In genomic region chr15:47427463-47427862, GRCh38 we compare ENCODE assay signal across 31 cellular contexts.
"Had no signal": no experiment of that assay in that cellular context is flagged by ENCODE, and none has a peak within 500 bp of the region (broad histone marks: within the 10 kb centered on the region; RNA-seq: fewer than 3 reads in every experiment).

No MANE protein-coding gene starts in this region.

- H3K27ac ChIP-seq: ascending aorta, cardiac muscle cell, KMS-11, SJCRH30, SK-N-MC, VCaP had no signal

- H3K27me3 ChIP-seq: ascending aorta, cardiac muscle cell, SJCRH30 had no signal

- H3K4me2 ChIP-seq: KMS-11 had no signal

- H3K4me3 ChIP-seq: ascending aorta, cardiac muscle cell, SJCRH30, SK-N-MC had no signal

- H3K9ac ChIP-seq: KMS-11 had no signal

- H3K36me3 ChIP-seq: ascending aorta, cardiac muscle cell, SJCRH30 had no signal

- H3K4me1 ChIP-seq: ascending aorta, SJCRH30 had no signal

- DNase-seq: activated B cell treated with CpG ODN at 0.5 μM for 24 hours; activated CD4-positive, alpha-beta memory T cell treated with anti-CD3 and anti-CD28 coated beads, Interleukin-2, amount 10 ng/mL, durations not matched to agents 7 days and 5 days; activated CD4-positive, alpha-beta T cell treated with anti-CD3 and anti-CD28 coated beads for 4 hours; activated CD4-positive, alpha-beta T cell treated with anti-CD3 and anti-CD28 coated beads, Interleukin-2, amount 50 U/mL, for 1 hour; activated CD4-positive, CD25-positive, alpha-beta regulatory T cell treated with anti-CD3 and anti-CD28 coated beads, Interleukin-2, amount 50 U/mL, for 72 hours; activated CD8-positive, alpha-beta memory T cell treated with anti-CD3 and anti-CD28 coated beads for 24 hours; activated CD8-positive, alpha-beta memory T cell treated with anti-CD3 and anti-CD28 coated beads, Interleukin-2, amount 10 ng/mL, durations not matched to agents 7 days and 5 days; activated CD8-positive, alpha-beta memory T cell treated with anti-CD3 and anti-CD28 coated beads, Interleukin-2, amount 50 U/mL, for 48 hours; activated effector memory CD4-positive, alpha-beta T cell treated with Interleukin-2 at 50 U/mL for 16 hours; activated naive CD4-positive, alpha-beta T cell treated with anti-CD3 and anti-CD28 coated beads, Interleukin-2, amount 10 ng/mL, durations not matched to agents 7 days and 5 days; activated naive CD8-positive, alpha-beta T cell treated with anti-CD3 and anti-CD28 coated beads, Interleukin-2, amount 50 U/mL, for 24 hours; activated T-cell treated with anti-CD3 and anti-CD28 coated beads, Interleukin-2, amount 50 U/mL, for 48 hours; amniotic stem cell; NCI-H1092 treated with DMSO at 0.1 percent for 48 hours; NCI-H1417; NCI-H1694; NCI-H1930; NCI-H2081 treated with DMSO at 0.1 percent for 48 hours; NCI-H345; NCI-H524 treated with DMSO at 0.1 percent for 48 hours; SHP77; SJCRH30; T-helper 1 cell; T-helper 2 cell; T-helper 9 cell had no signal

- ATAC-seq: activated CD8-positive, alpha-beta memory T cell treated with anti-CD3 and anti-CD28 coated beads, Interleukin-2, amount 10 ng/mL, durations not matched to agents 7 days and 5 days; activated naive CD8-positive, alpha-beta T cell treated with anti-CD3 and anti-CD28 coated beads, Interleukin-2, amount 50 U/mL, for 24 hours; Panc1 had no signal

- H3K9me3 ChIP-seq: ascending aorta, SJCRH30 had no signal
